7 cellular contexts compared by ENCODE assay signal in the genomic region with DNA sequence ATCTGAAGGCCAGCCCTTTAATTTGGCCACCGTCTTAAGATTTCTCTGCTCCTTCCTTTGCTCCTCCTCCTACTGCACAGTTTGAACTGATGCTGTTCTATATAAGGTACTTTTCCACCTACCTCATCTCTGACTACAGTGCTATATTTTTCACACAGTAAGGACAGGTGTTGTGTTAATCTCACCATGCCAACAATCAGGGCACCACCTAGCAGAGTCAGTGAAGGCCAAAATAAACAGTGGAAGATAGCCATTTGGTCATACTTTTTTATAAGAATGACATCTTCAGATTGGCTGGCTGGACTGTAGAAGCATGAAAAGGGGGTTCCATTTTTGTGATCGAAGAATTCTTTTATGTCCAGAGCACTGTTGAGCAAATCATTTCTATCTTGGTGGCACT. TPM values are rescaled to one million over a fixed set of nuclear protein-coding genes. Genes with fewer than 3 reads are reported as not detected.
"Had no signal": no experiment of that assay in that cellular context is flagged by ENCODE, and none has a peak within 500 bp of the region (broad histone marks: within the 10 kb centered on the region; RNA-seq: fewer than 3 reads in every experiment).

No MANE protein-coding gene starts in this region.

RNA-seq across cellular contexts. Expression of a gene that starts 11.7 kb away (rescaled TPM):
- total RNA-seq: GM23248, GM23338, H1, H4, H7, H9, HFFc6 had no signal
- polyA plus RNA-seq: GM23248, GM23338, H1 had no signal
